ENCODE assay signal across 34 cellular contexts in genomic region chr9:130390986-130391385, GRCh38. TPM values are rescaled to one million over a fixed set of nuclear protein-coding genes. Genes with fewer than 3 reads are reported as not detected.
"Had no signal": no experiment of that assay in that cellular context is flagged by ENCODE, and none has a peak within 500 bp of the region (broad histone marks: within the 10 kb centered on the region; RNA-seq: fewer than 3 reads in every experiment).

No MANE protein-coding gene starts in this region.

- H3K4me1 Mint-ChIP-seq: activated CD4-positive, alpha-beta T cell treated with anti-CD3 and anti-CD28 coated beads for 36 hours; activated CD4-positive, alpha-beta T cell treated with anti-CD3 and anti-CD28 coated beads, Interleukin-2, amount 10 ng/mL, durations not matched to agents 24 days and 14 days; activated CD8-positive, alpha-beta memory T cell treated with anti-CD3 and anti-CD28 coated beads, Interleukin-2, amount 10 ng/mL, durations not matched to agents 7 days and 5 days; activated naive CD4-positive, alpha-beta T cell treated with anti-CD3 and anti-CD28 coated beads, Interleukin-2, amount 50 U/mL, for 24 hours; activated naive CD8-positive, alpha-beta T cell treated with anti-CD3 and anti-CD28 coated beads for 36 hours; activated naive CD8-positive, alpha-beta T cell treated with anti-CD3 and anti-CD28 coated beads, Interleukin-2, amount 50 U/mL, for 24 hours; T-helper 17 cell had no signal

- H3K27me3 ChIP-seq: adrenal gland, body of pancreas, gastroesophageal sphincter had no signal

- H3K36me3 ChIP-seq: adrenal gland, esophagus squamous epithelium had no signal

- ATAC-seq: activated CD4-positive, alpha-beta T cell treated with anti-CD3 and anti-CD28 coated beads for 36 hours; activated CD8-positive, alpha-beta memory T cell treated with anti-CD3 and anti-CD28 coated beads, Interleukin-2, amount 10 ng/mL, durations not matched to agents 7 days and 5 days; activated CD8-positive, alpha-beta T cell treated with anti-CD3 and anti-CD28 coated beads, Interleukin-2, amount 10 ng/mL, durations not matched to agents 7 days and 5 days; activated naive CD8-positive, alpha-beta T cell treated with anti-CD3 and anti-CD28 coated beads, Interleukin-2, amount 50 U/mL, for 24 hours; body of pancreas; gastroesophageal sphincter; T-helper 17 cell had no signal

- FAIRE-seq: colon, endometrium, endothelial cell of umbilical vein had no signal

- H3K36me3 Mint-ChIP-seq: activated CD4-positive, alpha-beta memory T cell treated with anti-CD3 and anti-CD28 coated beads for 36 hours; activated CD8-positive, alpha-beta memory T cell treated with anti-CD3 and anti-CD28 coated beads, Interleukin-2, amount 10 ng/mL, durations not matched to agents 7 days and 5 days; activated naive CD4-positive, alpha-beta T cell treated with anti-CD3 and anti-CD28 coated beads, Interleukin-2, amount 50 U/mL, for 24 hours; activated naive CD8-positive, alpha-beta T cell treated with anti-CD3 and anti-CD28 coated beads for 36 hours had no signal

- H3K9me3 ChIP-seq: adrenal gland, body of pancreas, esophagus squamous epithelium, gastroesophageal sphincter had no signal

- H3K4me3 Mint-ChIP-seq: activated CD4-positive, alpha-beta memory T cell treated with anti-CD3 and anti-CD28 coated beads for 36 hours; activated CD4-positive, alpha-beta T cell treated with anti-CD3 and anti-CD28 coated beads for 36 hours; activated CD4-positive, alpha-beta T cell treated with anti-CD3 and anti-CD28 coated beads, Interleukin-2, amount 10 ng/mL, durations not matched to agents 24 days and 14 days; activated CD8-positive, alpha-beta memory T cell treated with anti-CD3 and anti-CD28 coated beads, Interleukin-2, amount 10 ng/mL, durations not matched to agents 7 days and 5 days; activated CD8-positive, alpha-beta T cell treated with anti-CD3 and anti-CD28 coated beads, Interleukin-2, amount 10 ng/mL, durations not matched to agents 7 days and 5 days; activated naive CD4-positive, alpha-beta T cell treated with anti-CD3 and anti-CD28 coated beads for 36 hours; activated naive CD4-positive, alpha-beta T cell treated with anti-CD3 and anti-CD28 coated beads, Interleukin-2, amount 50 U/mL, for 24 hours; activated naive CD8-positive, alpha-beta T cell treated with anti-CD3 and anti-CD28 coated beads for 36 hours; activated naive CD8-positive, alpha-beta T cell treated with anti-CD3 and anti-CD28 coated beads, Interleukin-2, amount 50 U/mL, for 24 hours; activated T-helper 1 cell treated with anti-CD3 and anti-CD28 coated beads, Interleukin-12 subunit alpha, Interleukin-12 subunit beta, Interleukin-2, Interleukin-4 antibody, amounts not matched to agents 30 ng/mL and 10 ng/mL and 1 ng/mL, durations not matched to agents 14 hours and 24 hours and 36 hours; T-helper 17 cell; T-helper 2 cell treated with Interferon-gamma antibody and Interleukin-4, amounts not matched to agents 5 μg/mL and 100 μg/mL, for 36 hours had no signal

- H3K27ac ChIP-seq: adrenal gland, body of pancreas, epithelial cell of prostate, esophagus squamous epithelium, gastroesophageal sphincter had no signal

- H3K27me3 Mint-ChIP-seq: activated CD4-positive, alpha-beta T cell treated with anti-CD3 and anti-CD28 coated beads for 36 hours; activated CD4-positive, alpha-beta T cell treated with anti-CD3 and anti-CD28 coated beads, Interleukin-2, amount 10 ng/mL, durations not matched to agents 24 days and 14 days; activated CD8-positive, alpha-beta memory T cell treated with anti-CD3 and anti-CD28 coated beads, Interleukin-2, amount 10 ng/mL, durations not matched to agents 7 days and 5 days; activated naive CD4-positive, alpha-beta T cell treated with anti-CD3 and anti-CD28 coated beads, Interleukin-2, amount 50 U/mL, for 24 hours; activated naive CD8-positive, alpha-beta T cell treated with anti-CD3 and anti-CD28 coated beads for 36 hours had no signal

- H3K4me1 ChIP-seq: adrenal gland, body of pancreas, esophagus squamous epithelium, gastroesophageal sphincter had no signal

- H3K27ac Mint-ChIP-seq: activated CD4-positive, alpha-beta memory T cell treated with anti-CD3 and anti-CD28 coated beads for 36 hours; activated CD4-positive, alpha-beta T cell treated with anti-CD3 and anti-CD28 coated beads for 36 hours; activated CD4-positive, alpha-beta T cell treated with anti-CD3 and anti-CD28 coated beads, Interleukin-2, amount 10 ng/mL, durations not matched to agents 24 days and 14 days; activated CD8-positive, alpha-beta memory T cell treated with anti-CD3 and anti-CD28 coated beads, Interleukin-2, amount 10 ng/mL, durations not matched to agents 7 days and 5 days; activated CD8-positive, alpha-beta T cell treated with anti-CD3 and anti-CD28 coated beads, Interleukin-2, amount 10 ng/mL, durations not matched to agents 7 days and 5 days; activated naive CD4-positive, alpha-beta T cell treated with anti-CD3 and anti-CD28 coated beads for 36 hours; activated naive CD4-positive, alpha-beta T cell treated with anti-CD3 and anti-CD28 coated beads, Interleukin-2, amount 50 U/mL, for 24 hours; activated naive CD8-positive, alpha-beta T cell treated with anti-CD3 and anti-CD28 coated beads for 36 hours; activated naive CD8-positive, alpha-beta T cell treated with anti-CD3 and anti-CD28 coated beads, Interleukin-2, amount 50 U/mL, for 24 hours; activated T-helper 1 cell treated with anti-CD3 and anti-CD28 coated beads, Interleukin-12 subunit alpha, Interleukin-12 subunit beta, Interleukin-2, Interleukin-4 antibody, amounts not matched to agents 30 ng/mL and 10 ng/mL and 1 ng/mL, durations not matched to agents 14 hours and 24 hours and 36 hours; activated T-helper 2 cell treated with anti-CD3 and anti-CD28 coated beads, Interferon-gamma antibody, Interleukin-2, Interleukin-4, amounts not matched to agents 10 μg/mL and 5 μg/mL and 100 μg/mL, durations not matched to agents 14 hours and 24 hours and 36 hours; T-helper 17 cell; T-helper 2 cell treated with Interferon-gamma antibody and Interleukin-4, amounts not matched to agents 5 μg/mL and 100 μg/mL, for 36 hours had no signal

- DNase-seq: activated CD4-positive, alpha-beta memory T cell treated with anti-CD3 and anti-CD28 coated beads for 36 hours; activated CD4-positive, alpha-beta T cell treated with anti-CD3 and anti-CD28 coated beads for 36 hours; activated CD4-positive, alpha-beta T cell treated with anti-CD3 and anti-CD28 coated beads, Interleukin-2, amount 10 ng/mL, durations not matched to agents 24 days and 14 days; activated CD4-positive, CD25-positive, alpha-beta regulatory T cell; activated CD4-positive, CD25-positive, alpha-beta regulatory T cell treated with anti-CD3 and anti-CD28 coated beads, Interleukin-2, amount 50 U/mL, for 72 hours; activated CD8-positive, alpha-beta memory T cell treated with anti-CD3 and anti-CD28 coated beads, Interleukin-2, amount 10 ng/mL, durations not matched to agents 7 days and 5 days; activated CD8-positive, alpha-beta memory T cell treated with anti-CD3 and anti-CD28 coated beads, Interleukin-2, amount 50 U/mL, for 4 hours; activated CD8-positive, alpha-beta T cell treated with anti-CD3 and anti-CD28 coated beads, Interleukin-2, amount 10 ng/mL, durations not matched to agents 7 days and 5 days; activated effector memory CD4-positive, alpha-beta T cell treated with anti-CD3 and anti-CD28 coated beads, Interleukin-2, amount 50 U/mL, for 16 hours; activated naive CD4-positive, alpha-beta T cell treated with anti-CD3 and anti-CD28 coated beads for 36 hours; activated naive CD8-positive, alpha-beta T cell treated with anti-CD3 and anti-CD28 coated beads for 36 hours; activated naive CD8-positive, alpha-beta T cell treated with anti-CD3 and anti-CD28 coated beads, Interleukin-2, amount 50 U/mL, for 24 hours; activated T-cell treated with anti-CD3 and anti-CD28 coated beads, Interleukin-2, amount 50 U/mL, for 1 hour; activated T-cell treated with anti-CD3 and anti-CD28 coated beads, Interleukin-2, amount 50 U/mL, for 48 hours; adrenal gland; amygdala; aorta; body of pancreas; caudate nucleus; cortex of kidney; effector CD8-positive, alpha-beta T cell; esophagus squamous epithelium; foreskin melanocyte; T-helper 1 cell; T-helper 17 cell had no signal

- H3K4me3 ChIP-seq: adrenal gland, body of pancreas, esophagus squamous epithelium, gastroesophageal sphincter had no signal

- H3K9me3 Mint-ChIP-seq: activated CD4-positive, alpha-beta memory T cell treated with anti-CD3 and anti-CD28 coated beads for 36 hours; activated CD4-positive, alpha-beta T cell treated with anti-CD3 and anti-CD28 coated beads, Interleukin-2, amount 10 ng/mL, durations not matched to agents 24 days and 14 days; activated naive CD4-positive, alpha-beta T cell treated with anti-CD3 and anti-CD28 coated beads for 36 hours; activated naive CD4-positive, alpha-beta T cell treated with anti-CD3 and anti-CD28 coated beads, Interleukin-2, amount 50 U/mL, for 24 hours; activated naive CD8-positive, alpha-beta T cell treated with anti-CD3 and anti-CD28 coated beads for 36 hours; activated naive CD8-positive, alpha-beta T cell treated with anti-CD3 and anti-CD28 coated beads, Interleukin-2, amount 50 U/mL, for 24 hours; activated T-helper 1 cell treated with anti-CD3 and anti-CD28 coated beads, Interleukin-12 subunit alpha, Interleukin-12 subunit beta, Interleukin-2, Interleukin-4 antibody, amounts not matched to agents 30 ng/mL and 10 ng/mL and 1 ng/mL, durations not matched to agents 14 hours and 24 hours and 36 hours; activated T-helper 2 cell treated with anti-CD3 and anti-CD28 coated beads, Interferon-gamma antibody, Interleukin-2, Interleukin-4, amounts not matched to agents 10 μg/mL and 5 μg/mL and 100 μg/mL, durations not matched to agents 14 hours and 24 hours and 36 hours; T-helper 2 cell treated with Interferon-gamma antibody and Interleukin-4, amounts not matched to agents 5 μg/mL and 100 μg/mL, for 36 hours had no signal

RNA-seq across cellular contexts. Expression of gene ASS1, which starts 53.8 kb away (rescaled TPM):
- total RNA-seq: T-helper 17 cell had no signal
